ENCODE assay signal across 20 cellular contexts in the genomic region with DNA sequence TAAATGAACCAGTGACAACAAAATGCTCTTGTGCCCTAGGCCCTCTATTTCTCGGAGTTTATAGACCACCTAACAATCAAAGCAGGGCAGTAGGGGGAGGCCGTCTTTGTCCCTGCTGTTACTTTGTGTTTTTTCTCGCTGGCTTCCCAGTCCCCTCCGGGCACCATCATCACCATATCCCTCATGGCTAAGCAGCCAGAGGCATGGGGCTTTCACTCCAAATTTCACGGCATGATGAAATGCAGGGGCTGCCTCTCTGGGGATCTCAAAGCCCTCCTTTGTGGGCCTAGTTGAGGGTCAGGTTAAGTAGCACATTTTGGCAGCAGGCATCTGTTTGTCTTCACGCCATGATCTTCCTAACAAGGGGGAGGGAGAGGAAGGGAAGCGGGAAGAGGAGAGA.
A peak's percentile ranks its signal among the peaks of the same experiment; 100 is the strongest.
DNase-seq lines count a peak whose midpoint lies in the region; ATAC-seq and TF ChIP-seq lines count a peak whose summit lies in the region.
"Had no signal": no experiment of that assay in that cellular context is flagged by ENCODE, and none has a peak within 500 bp of the region (broad histone marks: within the 10 kb centered on the region; RNA-seq: fewer than 3 reads in every experiment).

No MANE protein-coding gene starts in this region.

- 1 to 5% methylated on average over 7 of the region's 7 CpGs for WGBS in ectodermal cell, 2 experiments
- WGBS in mesodermal cell (ENCODE audit: insufficient coverage in 2 of 2), 2 experiments, result no CpG with 5 or more reads among the region's 7 CpGs

- ATAC-seq in HG02798 (IDR thresholded peaks at IDR 0.05; ENCODE audit: poor library complexity, unreplicated experiment), result no peak
- ATAC-seq in GM18519 (IDR thresholded peaks at IDR 0.05; ENCODE audit: low FRiP score, unreplicated experiment), result no peak

- DNase-seq in cardiac muscle cell (ENCODE audit: low read depth in 1 of 2, low spot score in 1 of 2) (peak in 1 of 2 donors; percentile 3), right atrium auricular region (ENCODE audit: low spot score) (no peak), NCI-H510A (lab: John Stamatoyannopoulos, UW) (no peak), mesothelial cell of epicardium (ENCODE audit: low spot score in 2 of 2, unreplicated experiment in 2 of 2) (no peak)
- DNase-seq: 8988T; BE2C; CD4-positive, alpha-beta T cell; DMS53; NCI-H1092; NCI-H146; NCI-H2081; NCI-H2227 treated with DMSO at 0.1 percent for 48 hours; NCI-H748 treated with DMSO at 0.1 percent for 48 hours; RPMI8226; SIG-M5 had no signal

- peaks cover 3% of the 10 kb centered on the region for H3K27me3 Mint-ChIP-seq in mesothelial cell of epicardium (ENCODE audit: low read depth)
- H3K27me3 Mint-ChIP-seq: CD4-positive, alpha-beta T cell had no signal

- no peaks in the 10 kb centered on the region for H3K9me3 Mint-ChIP-seq in mesothelial cell of epicardium
- H3K9me3 Mint-ChIP-seq: CD4-positive, alpha-beta T cell had no signal

- H3K9me3 ChIP-seq in cardiac muscle cell (ENCODE audit: low read depth) (no peaks in the 10 kb centered on the region), right atrium auricular region (no peaks in the 10 kb centered on the region), ectodermal cell (ENCODE audit: control insufficient read depth, low read length) (no peaks in the 10 kb centered on the region), mesodermal cell (ENCODE audit: control insufficient read depth, low read length) (no peaks in the 10 kb centered on the region)
- H3K9me3 ChIP-seq: BE2C had no signal

- H3K4me1 ChIP-seq in cardiac muscle cell (ENCODE audit: low read depth) (peaks cover 26% of the 10 kb centered on the region), right atrium auricular region (no peaks in the 10 kb centered on the region), ectodermal cell (ENCODE audit: control insufficient read depth, insufficient read depth, low read length) (no peaks in the 10 kb centered on the region), mesodermal cell (ENCODE audit: control insufficient read depth, insufficient read depth, low read length, poor library complexity, severe bottlenecking) (no peaks in the 10 kb centered on the region)
- H3K4me1 ChIP-seq: BE2C had no signal

- H3K27me3 ChIP-seq in cardiac muscle cell (no peaks in the 10 kb centered on the region), right atrium auricular region (no peaks in the 10 kb centered on the region), ectodermal cell (ENCODE audit: control insufficient read depth, insufficient read depth, low read length, poor library complexity, severe bottlenecking) (peaks cover 5% of the 10 kb centered on the region)
- H3K27me3 ChIP-seq: BE2C had no signal

- no peaks in the 10 kb centered on the region for H3K36me3 Mint-ChIP-seq in mesothelial cell of epicardium

- H3K4me1 Mint-ChIP-seq in mesothelial cell of epicardium, result no peaks in the 10 kb centered on the region

- H3K27ac ChIP-seq in cardiac muscle cell, result peak overlapping the region; percentile 44
- no peak overlapping the region for H3K27ac ChIP-seq in right atrium auricular region
- peak overlapping the region; percentile 60 for H3K27ac ChIP-seq in ectodermal cell (ENCODE audit: insufficient read depth, low read depth, low read length, poor library complexity, severe bottlenecking)
- H3K27ac ChIP-seq in mesodermal cell (ENCODE audit: low read depth, low read length, severe bottlenecking), result peak overlapping the region; percentile 5
- H3K27ac ChIP-seq: KMS-11 had no signal

- no peak overlapping the region for H3K4me3 Mint-ChIP-seq in mesothelial cell of epicardium
- H3K4me3 Mint-ChIP-seq: CD4-positive, alpha-beta T cell had no signal

- no peak overlapping the region for H3K27ac Mint-ChIP-seq in mesothelial cell of epicardium
- H3K27ac Mint-ChIP-seq: CD4-positive, alpha-beta T cell had no signal

- H3K36me3 ChIP-seq in cardiac muscle cell, result no peaks in the 10 kb centered on the region
- no peaks in the 10 kb centered on the region for H3K36me3 ChIP-seq in right atrium auricular region
- H3K36me3 ChIP-seq in ectodermal cell (ENCODE audit: control insufficient read depth, insufficient read depth, low read length), result no peaks in the 10 kb centered on the region
- no peaks in the 10 kb centered on the region for H3K36me3 ChIP-seq in mesodermal cell (ENCODE audit: control insufficient read depth, insufficient read depth, low read length)
- H3K36me3 ChIP-seq: BE2C had no signal

- H3K4me3 ChIP-seq in cardiac muscle cell (no peak overlapping the region), right atrium auricular region (no peak overlapping the region), ectodermal cell (ENCODE audit: insufficient read depth, low read depth, low read length) (no peak overlapping the region), mesodermal cell (ENCODE audit: extremely low read depth, insufficient read depth, low read length, poor library complexity, severe bottlenecking) (no peak overlapping the region)

- no peak for TF ChIP-seq CTCF in cardiac muscle cell (IDR thresholded peaks at IDR 0.05; ENCODE audit: low read depth, low read length)
- TF ChIP-seq CTCF in right atrium auricular region (IDR thresholded peaks at IDR 0.05), result no peak
- TF ChIP-seq CTCF in mesothelial cell of epicardium (IDR thresholded peaks at IDR 0.05; ENCODE audit: unreplicated experiment), result no peak

Comparison
In these comparisons a context has a peak if more than half of its experiments do, and no peak if none do; other contexts are left out.
1. H3K27ac ChIP-seq: peak in cardiac muscle cell (single experiment), ectodermal cell (single experiment) and mesodermal cell (single experiment); none in right atrium auricular region (0 of 2).